1 cellular context compared by ENCODE assay signal in the genomic region with DNA sequence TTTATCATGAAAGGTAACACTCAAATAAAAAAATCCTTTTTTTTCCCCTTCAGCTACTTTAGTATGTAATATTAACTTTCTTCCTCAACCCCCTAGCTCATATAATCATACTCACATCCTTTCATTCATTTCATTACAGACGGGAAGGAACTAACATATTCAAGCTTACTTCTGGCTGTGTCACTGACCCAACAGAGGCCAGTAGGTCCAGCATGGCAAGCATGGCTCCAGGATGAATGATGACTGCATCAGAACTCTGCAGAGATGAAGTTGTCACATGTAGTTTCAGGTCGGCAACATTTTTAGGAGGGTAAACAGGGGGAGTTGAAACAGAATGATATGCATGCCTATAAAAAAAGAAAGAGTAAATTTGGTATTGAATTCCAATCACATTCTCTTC.
A peak's percentile ranks its signal among the peaks of the same experiment; 100 is the strongest.
TF ChIP-seq lines count a peak whose summit lies in the region.

No MANE protein-coding gene starts in this region.

TF ChIP-seq in endothelial cell of umbilical vein, 7 proteins besides CTCF, POLR2A, EP300 and RAD21:
- TF ChIP-seq POLR2AphosphoS5 (IDR thresholded peaks at IDR 0.05; ENCODE audit: insufficient read depth, low read depth, low read length) (peak; percentile 39), MYC (IDR thresholded peaks at IDR 0.05; ENCODE audit: low read depth, low read length) (no peak), FOS (IDR thresholded peaks at IDR 0.05; ENCODE audit: borderline replicate concordance, insufficient read depth, low read length) (peak; percentile 64), EZH2 (IDR thresholded peaks at IDR 0.05; ENCODE audit: borderline replicate concordance, low read depth, low read length, severe bottlenecking) (no peak), JUN (IDR thresholded peaks at IDR 0.05; ENCODE audit: borderline replicate concordance, insufficient read depth, insufficient read length, low read depth) (no peak)
